ENCODE assay signal across 9 cellular contexts in genomic region chr13:114099918-114100445, GRCh38. TPM values are rescaled to one million over a fixed set of nuclear protein-coding genes. Genes with fewer than 3 reads are reported as not detected.
A peak's percentile ranks its signal among the peaks of the same experiment; 100 is the strongest.
DNase-seq lines count a peak whose midpoint lies in the region; ATAC-seq and TF ChIP-seq lines count a peak whose summit lies in the region.
"Had no signal": no experiment of that assay in that cellular context is flagged by ENCODE, and none has a peak within 500 bp of the region (broad histone marks: within the 10 kb centered on the region; RNA-seq: fewer than 3 reads in every experiment).

No MANE protein-coding gene starts in this region.

- H3K27ac ChIP-seq in BLaER1: no peak overlapping the region

- H3K4me1 ChIP-seq in BLaER1: peaks cover 85% of the 10 kb centered on the region

- peak overlapping the region in 2 of 5 experiments; percentile 34 to 60 for H3K4me3 Mint-ChIP-seq in brain

- peaks cover 5% of the 10 kb centered on the region for H3K27me3 Mint-ChIP-seq in brain

- peak overlapping the region; percentile 89 to 98 (median 89) for H3K27ac Mint-ChIP-seq in brain

- no peak overlapping the region for H3K4me3 ChIP-seq in BLaER1

- peaks cover 63% of the 10 kb centered on the region for H3K4me1 Mint-ChIP-seq in brain

- H4K20me1 ChIP-seq in BLaER1: peaks cover 86% of the 10 kb centered on the region

- TF ChIP-seq CTCF in brain (conservative IDR thresholded peaks at IDR 0.05): no peak

- no peak for ATAC-seq in GM18867 (IDR thresholded peaks at IDR 0.05; ENCODE audit: unreplicated experiment)
- ATAC-seq in HG02642 (IDR thresholded peaks at IDR 0.05; ENCODE audit: poor library complexity, unreplicated experiment): no peak

- H3K9me3 Mint-ChIP-seq in brain: peaks cover 0 to 6% (median 5%) of the 10 kb centered on the region in 5 experiments

- no peaks in the 10 kb centered on the region for H3K9me3 ChIP-seq in BLaER1

- H3K4me2 ChIP-seq in BLaER1: peak overlapping the region; percentile 61

- H3K9ac ChIP-seq in BLaER1: no peak overlapping the region

- peaks cover 14% of the 10 kb centered on the region for H3K36me3 Mint-ChIP-seq in brain

- H3K36me3 ChIP-seq in BLaER1: no peaks in the 10 kb centered on the region

- H3K27me3 ChIP-seq in BLaER1: no peaks in the 10 kb centered on the region

- DNase-seq in HT-29 (ENCODE audit: low spot score) (peak; percentile 82), mesenteric fat pad (ENCODE audit: low spot score) (peak; percentile 83), amniotic stem cell (lab: John Stamatoyannopoulos, UW) (no peak), NCI-H1694 treated with DMSO at 0.1 percent for 48 hours (lab: John Stamatoyannopoulos, UW) (no peak)
- DNase-seq: T-helper 9 cell had no signal

RNA-seq across cellular contexts. Expression of gene RASA3, which starts 32.4 kb away (rescaled TPM):
- total RNA-seq in HT-29 (2014; rRNA removed; shearing (Covaris generic)): 24.9 and 25.1 TPM in 2 replicates
- polyA plus RNA-seq in brain (ENCODE audit: insufficient read depth, low read depth, low replicate concordance): 12.4 TPM
- 102 TPM for total RNA-seq in mesenteric fat pad

Comparison
In these comparisons a context has a peak if more than half of its experiments do, and no peak if none do; other contexts are left out.
1. DNase-seq: peak in HT-29 (single experiment) and mesenteric fat pad (single experiment); none in amniotic stem cell (single experiment) and NCI-H1694 treated with DMSO at 0.1 percent for 48 hours (single experiment).